ENCODE assay signal across 9 cellular contexts in genomic region chr12:19482551-19483109, GRCh38. TPM values are rescaled to one million over a fixed set of nuclear protein-coding genes. Genes with fewer than 3 reads are reported as not detected.
DNase-seq lines count a peak whose midpoint lies in the region; ATAC-seq and TF ChIP-seq lines count a peak whose summit lies in the region.
"Had no signal": no experiment of that assay in that cellular context is flagged by ENCODE, and none has a peak within 500 bp of the region (broad histone marks: within the 10 kb centered on the region; RNA-seq: fewer than 3 reads in every experiment).

No MANE protein-coding gene starts in this region.

- no peak overlapping the region for H3K9ac ChIP-seq in endodermal cell (ENCODE audit: extremely low read depth, low read length, poor library complexity, severe bottlenecking)

- ATAC-seq in GM18867 (IDR thresholded peaks at IDR 0.05; ENCODE audit: unreplicated experiment) (peak; percentile 87), HG02943 (IDR thresholded peaks at IDR 0.05; ENCODE audit: low read depth, unreplicated experiment) (peak; percentile 64)
- peak; percentile 90 for ATAC-seq in activated CD4-positive, alpha-beta T cell treated with anti-CD3 and anti-CD28 coated beads for 36 hours
- ATAC-seq: gastrocnemius medialis had no signal

- no peaks in the 10 kb centered on the region for H3K4me1 ChIP-seq in endodermal cell (ENCODE audit: control insufficient read depth, insufficient read depth, low read length)

- POLR2A ChIA-PET in activated CD4-positive, alpha-beta T cell treated with anti-CD3 and anti-CD28 coated beads for 36 hours (lab: Charles Lee), result interaction anchor here (0.5 kb wide), 1 partner anchor 55 kb away, joined by 12 read pairs; no protein-coding TSS in a partner anchor

- H3K27ac ChIP-seq in endodermal cell (ENCODE audit: low read depth, low read length), result no peak overlapping the region
- H3K27ac ChIP-seq: gastrocnemius medialis had no signal

- H3K27ac Mint-ChIP-seq in activated CD4-positive, alpha-beta T cell treated with anti-CD3 and anti-CD28 coated beads for 36 hours, result peak overlapping the region; percentile 83
- H3K27ac Mint-ChIP-seq in endodermal cell, result peak overlapping the region; percentile 12

- peak overlapping the region; percentile 14 for H3K4me3 Mint-ChIP-seq in activated CD4-positive, alpha-beta T cell treated with anti-CD3 and anti-CD28 coated beads for 36 hours
- H3K4me3 Mint-ChIP-seq in endodermal cell, result no peak overlapping the region

- CTCF ChIA-PET in activated CD4-positive, alpha-beta T cell treated with anti-CD3 and anti-CD28 coated beads for 36 hours (lab: Charles Lee), result interaction anchor here (0.7 kb wide), 2 partner anchors 21 to 184 kb away, joined by 3 read pairs; no protein-coding TSS in a partner anchor

- no peak for TF ChIP-seq CTCF in endodermal cell (conservative IDR thresholded peaks at IDR 0.05)

- intact Hi-C loops in activated CD4-positive, alpha-beta T cell treated with anti-CD3 and anti-CD28 coated beads for 36 hours (cut with DNase I, micrococcal nuclease), result loop anchor here (2.0 to 5.0 kb wide), 3 partner anchors 40 to 50 kb away; no protein-coding TSS in a partner anchor

- no peaks in the 10 kb centered on the region for H3K27me3 Mint-ChIP-seq in activated CD4-positive, alpha-beta T cell treated with anti-CD3 and anti-CD28 coated beads for 36 hours
- H3K27me3 Mint-ChIP-seq in endodermal cell (ENCODE audit: insufficient read depth), result no peaks in the 10 kb centered on the region

- H3K9me3 Mint-ChIP-seq in activated CD4-positive, alpha-beta T cell treated with anti-CD3 and anti-CD28 coated beads for 36 hours (ENCODE audit: low read depth), result peaks cover 22% of the 10 kb centered on the region
- peaks cover 22% of the 10 kb centered on the region for H3K9me3 Mint-ChIP-seq in endodermal cell

- peaks cover 76% of the 10 kb centered on the region for H3K36me3 Mint-ChIP-seq in activated CD4-positive, alpha-beta T cell treated with anti-CD3 and anti-CD28 coated beads for 36 hours (ENCODE audit: low read depth)
- peaks cover 75% of the 10 kb centered on the region for H3K36me3 Mint-ChIP-seq in endodermal cell (ENCODE audit: low read depth)

- peaks cover 54% of the 10 kb centered on the region for H3K36me3 ChIP-seq in endodermal cell (ENCODE audit: control insufficient read depth, insufficient read depth, low read length)
- H3K36me3 ChIP-seq: gastrocnemius medialis had no signal

- DNase-seq in activated CD4-positive, alpha-beta T cell treated with anti-CD3 and anti-CD28 coated beads for 36 hours, result peak; percentile 78
- DNase-seq in endodermal cell, result peak; percentile 83
- peak; percentile 64 to 68 for DNase-seq in stimulated activated CD4-positive, alpha-beta T cell treated with anti-CD3 and anti-CD28 coated beads, Interleukin-2, amount 100 ng/mL, for 24 hours
- DNase-seq in NCI-H526 treated with DMSO at 0.1 percent for 48 hours (lab: John Stamatoyannopoulos, UW), result no peak
- DNase-seq in superior temporal gyrus (ENCODE audit: extremely low spot score), result no peak
- DNase-seq in DMS114 treated with DMSO at 0.1 percent for 48 hours (lab: John Stamatoyannopoulos, UW; ENCODE audit: unreplicated experiment), result no peak

- peaks cover 58% of the 10 kb centered on the region for H3K4me1 Mint-ChIP-seq in activated CD4-positive, alpha-beta T cell treated with anti-CD3 and anti-CD28 coated beads for 36 hours
- H3K4me1 Mint-ChIP-seq in endodermal cell, result peaks cover 22% of the 10 kb centered on the region

- H3K4me3 ChIP-seq in endodermal cell (ENCODE audit: low read length), result no peak overlapping the region
- H3K4me3 ChIP-seq: gastrocnemius medialis had no signal

- H3K9me3 ChIP-seq in endodermal cell (ENCODE audit: control insufficient read depth, low read length), result peaks cover 29% of the 10 kb centered on the region

- no peaks in the 10 kb centered on the region for H3K27me3 ChIP-seq in endodermal cell (ENCODE audit: control insufficient read depth, insufficient read depth, low read length, poor library complexity, severe bottlenecking)
- H3K27me3 ChIP-seq: gastrocnemius medialis had no signal

- 87 to 93% methylated on average over 8 to 9 of the region's 9 CpGs for WGBS in endodermal cell (ENCODE audit: insufficient coverage in 1 of 2, insufficient read length in 1 of 2), 2 experiments

RNA-seq across cellular contexts. Expression of gene AEBP2, which starts 43.3 kb away (rescaled TPM):
- total RNA-seq in activated CD4-positive, alpha-beta T cell treated with anti-CD3 and anti-CD28 coated beads for 36 hours, result 10 to 100 TPM; 44.2 to 52.9 TPM
- 10 to 100 TPM; 37.8 to 78.4 TPM for total RNA-seq in endodermal cell
- 20.0 TPM for polyA plus RNA-seq in endodermal cell (2013, experiment 1 of 2)
- 18.9 TPM for polyA plus RNA-seq in endodermal cell (2013, experiment 2 of 2)

Comparison
In these comparisons a context has a peak if more than half of its experiments do, and no peak if none do; other contexts are left out.
1. DNase-seq: peak in activated CD4-positive, alpha-beta T cell treated with anti-CD3 and anti-CD28 coated beads for 36 hours (single experiment), endodermal cell (single experiment) and stimulated activated CD4-positive, alpha-beta T cell treated with anti-CD3 and anti-CD28 coated beads, Interleukin-2, amount 100 ng/mL, for 24 hours (2 of 2); none in NCI-H526 treated with DMSO at 0.1 percent for 48 hours (single experiment), superior temporal gyrus (single experiment) and DMS114 treated with DMSO at 0.1 percent for 48 hours (single experiment).
2. Peak in every context shown above with its lines, with median percentiles within 50 percentile points of each other: ATAC-seq.